In the genomic region with DNA sequence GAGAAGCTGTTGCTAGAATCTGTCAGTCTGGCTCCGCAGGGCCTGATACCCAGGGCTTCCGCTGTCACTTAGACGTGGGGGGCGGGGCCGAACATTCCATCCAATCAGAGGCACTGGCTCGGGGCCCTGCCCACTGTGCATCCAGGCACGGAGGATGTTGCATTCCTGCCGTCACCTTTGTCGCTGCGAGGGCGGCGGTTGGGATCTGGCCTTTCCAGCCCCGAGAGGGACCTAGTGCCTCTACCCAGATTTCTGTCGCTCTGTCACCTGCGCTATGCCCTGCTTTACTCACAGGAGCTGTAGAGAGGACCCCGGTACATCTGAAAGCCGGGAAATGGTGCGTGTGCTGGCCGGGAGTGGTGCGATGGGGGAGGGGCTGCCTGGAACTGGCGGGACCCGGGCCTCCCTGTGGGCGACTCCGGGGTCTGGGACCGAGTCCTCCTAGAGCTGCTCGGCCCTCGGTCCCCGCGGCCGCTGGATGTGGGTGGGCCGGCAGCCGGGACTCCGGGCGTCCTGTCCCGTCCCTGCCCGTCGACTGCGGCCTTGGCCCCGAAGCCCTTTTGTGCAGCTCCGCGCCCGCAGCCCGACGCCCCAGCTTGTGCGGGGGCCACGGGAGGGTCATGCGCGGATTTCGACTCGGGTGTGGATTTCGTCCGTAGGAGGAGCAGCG, we compare ENCODE assay signal across 8 cellular contexts. TPM values are rescaled to one million over a fixed set of nuclear protein-coding genes. Genes with fewer than 3 reads are reported as not detected.
A peak's percentile ranks its signal among the peaks of the same experiment; 100 is the strongest.
DNase-seq lines count a peak whose midpoint lies in the region; ATAC-seq, FAIRE-seq and TF ChIP-seq lines count a peak whose summit lies in the region.

A gene (plus strand): TSS at position 133 of the 670 bp plus-strand sequence. CDS start 142 bp downstream, at position 275.

- H3K9me3 ChIP-seq in H1 (ENCODE audit: insufficient read depth in 2 of 2, low read depth in 1 of 2, low read length in 1 of 2), result peaks cover 11 to 32% of the 10 kb centered on the region in 2 experiments; a peak in 3 of 4 replicates
- H3K9me3 ChIP-seq in mesodermal cell (ENCODE audit: control insufficient read depth, low read length), result peaks cover 7% of the 10 kb centered on the region

- H3K27me3 Mint-ChIP-seq in activated CD8-positive, alpha-beta memory T cell treated with anti-CD3 and anti-CD28 coated beads, Interleukin-2, amount 10 ng/mL, durations not matched to agents 7 days and 5 days, result no peaks in the 10 kb centered on the region

- H3K27ac ChIP-seq in H1 (ENCODE audit: low read depth, low read length) (no peak within 1 kb of the TSS), mesodermal cell (ENCODE audit: low read depth, low read length, severe bottlenecking) (no peak within 1 kb of the TSS)

- peak within 1 kb of the TSS in 2 of 4 experiments; percentile 17 to 25; a peak in 1 of 8 replicates for H3K4me3 ChIP-seq in H1 (ENCODE audit: extremely low read depth in 1 of 4, insufficient read depth in 2 of 4, low read depth in 3 of 4, low read length in 4 of 4)
- peak within 1 kb of the TSS; percentile 29 for H3K4me3 ChIP-seq in mesodermal cell (ENCODE audit: extremely low read depth, insufficient read depth, low read length, poor library complexity, severe bottlenecking)

- H3K36me3 ChIP-seq in H1 (ENCODE audit: control insufficient read depth in 2 of 4, insufficient read depth in 4 of 4, low read length in 3 of 4) (no peaks in the 10 kb centered on the region), mesodermal cell (ENCODE audit: control insufficient read depth, insufficient read depth, low read length) (no peaks in the 10 kb centered on the region)

- peaks cover 16% of the 10 kb centered on the region for H3K4me1 Mint-ChIP-seq in activated CD8-positive, alpha-beta memory T cell treated with anti-CD3 and anti-CD28 coated beads, Interleukin-2, amount 10 ng/mL, durations not matched to agents 7 days and 5 days

- no peak for TF ChIP-seq RAD21 in H1 (IDR thresholded peaks at IDR 0.05 in 1 of 2, conservative IDR thresholded peaks at IDR 0.05 in 1 of 2; ENCODE audit: low read depth in 2 of 2, low read length in 2 of 2)

- no peak within 1 kb of the TSS for H2BK15ac ChIP-seq in H1 (ENCODE audit: low read length)

- H3K4me1 ChIP-seq in H1 (replicated peaks in 1 of 4; ENCODE audit: control insufficient read depth in 3 of 4, insufficient read depth in 4 of 4, low read length in 3 of 4) (no peaks in the 10 kb centered on the region), mesodermal cell (ENCODE audit: control insufficient read depth, insufficient read depth, low read length, poor library complexity, severe bottlenecking) (no peaks in the 10 kb centered on the region)

- H2BK20ac ChIP-seq in H1 (ENCODE audit: low read length), result no peak within 1 kb of the TSS

- H3K9ac ChIP-seq in H1 (replicated peaks in 1 of 4; ENCODE audit: extremely low read depth in 1 of 4, low read depth in 3 of 4, low read length in 3 of 4), result no peak within 1 kb of the TSS

- H2AK5ac ChIP-seq in H1 (ENCODE audit: low read depth, low read length), result no peak within 1 kb of the TSS

- TF ChIP-seq EP300 in H1 (IDR thresholded peaks at IDR 0.05; ENCODE audit: borderline replicate concordance in 1 of 2, low read depth in 2 of 2, low read length in 2 of 2), result no peak

- H3K9me3 Mint-ChIP-seq in activated CD8-positive, alpha-beta memory T cell treated with anti-CD3 and anti-CD28 coated beads, Interleukin-2, amount 10 ng/mL, durations not matched to agents 7 days and 5 days (ENCODE audit: low read depth), result peaks cover 5% of the 10 kb centered on the region

- H2BK5ac ChIP-seq in H1 (ENCODE audit: low read depth, low read length), result no peak within 1 kb of the TSS

- H3K79me2 ChIP-seq in H1 (ENCODE audit: control insufficient read depth in 1 of 2, insufficient read depth in 2 of 2, low read length in 2 of 2), result no peaks in the 10 kb centered on the region

- H3K56ac ChIP-seq in H1 (replicated peaks; ENCODE audit: insufficient read length, low read depth, low read length), result no peak within 1 kb of the TSS

- H2BK12ac ChIP-seq in H1 (ENCODE audit: low read depth, low read length), result no peak within 1 kb of the TSS

- H2BK120ac ChIP-seq in H1 (replicated peaks; ENCODE audit: low read depth, low read length), result no peak within 1 kb of the TSS

- no peak within 1 kb of the TSS for H3K4ac ChIP-seq in H1 (replicated peaks; ENCODE audit: insufficient read length, low read depth, low read length)

- in situ Hi-C loops in ACHN (cut with HindIII; ENCODE audit: low pct_ligation_motif_present, low pct_unique_long_range_greater_than_20kb, low sequenced_read_pairs), result no loop called here

- WGBS in H1 (ENCODE audit: extremely low coverage in 1 of 2, insufficient coverage in 1 of 2, insufficient read length in 1 of 2, insufficient replicate concordance in 2 of 2, low coverage in 1 of 2, low lambda C conversion rate in 2 of 2, missing lambda C conversion rate in 1 of 2), 2 experiments, result 87% methylated on average over 46 of the region's 53 CpGs; no CpG with 5 or more reads in 1 of the 2 experiments
- WGBS in mesodermal cell (ENCODE audit: insufficient coverage in 2 of 2), 2 experiments, result 61 to 68% methylated on average over 43 to 52 of the region's 53 CpGs

- TF ChIP-seq CTCF in H1 (IDR thresholded peaks at IDR 0.05; ENCODE audit: control extremely low read depth in 1 of 3, insufficient read depth in 1 of 3, low read depth in 1 of 3, low read length in 3 of 3), result no peak

- H3K18ac ChIP-seq in H1 (ENCODE audit: extremely low read depth, low read length), result no peak within 1 kb of the TSS

- TF ChIP-seq POLR2A in H1 (IDR thresholded peaks at IDR 0.05; ENCODE audit: control extremely low read depth in 1 of 2, low read depth in 2 of 2, low read length in 2 of 2), result no peak

- no peak for FAIRE-seq in H1 (lab: Jason Lieb, UNC)

- DNase-seq in GM04504 (ENCODE audit: low read depth), result peak; percentile 44
- peak; percentile 86 for DNase-seq in NCI-H82 (lab: John Stamatoyannopoulos, UW)
- DNase-seq in activated CD8-positive, alpha-beta memory T cell treated with anti-CD3 and anti-CD28 coated beads, Interleukin-2, amount 10 ng/mL, durations not matched to agents 7 days and 5 days, result peak; percentile 92
- peak; percentile 23 to 46 for DNase-seq in H1 (ENCODE audit: low read depth in 1 of 2, low spot score in 2 of 2)
- peak; percentile 64 for DNase-seq in stimulated activated CD8-positive, alpha-beta memory T cell treated with anti-CD3 and anti-CD28 coated beads, Interleukin-12 subunit alpha, Interleukin-12 subunit beta, amount 100 ng/mL, for 4 hours (ENCODE audit: low read depth)
- DNase-seq in ACHN, result no peak

- H4K5ac ChIP-seq in H1 (ENCODE audit: insufficient read length, low read depth, low read length), result no peak within 1 kb of the TSS

- H3K79me1 ChIP-seq in H1 (ENCODE audit: low read depth, low read length), result no peaks in the 10 kb centered on the region

- ATAC-seq in HG03039 (IDR thresholded peaks at IDR 0.05; ENCODE audit: unreplicated experiment), result peak; percentile 57
- ATAC-seq in activated CD8-positive, alpha-beta memory T cell treated with anti-CD3 and anti-CD28 coated beads, Interleukin-2, amount 10 ng/mL, durations not matched to agents 7 days and 5 days, result peak; percentile 100

- no peak within 1 kb of the TSS for H4K91ac ChIP-seq in H1 (replicated peaks; ENCODE audit: insufficient read length, low read length)

- H3K4me2 ChIP-seq in H1 (ENCODE audit: insufficient read depth in 1 of 2, low read depth in 2 of 2, low read length in 2 of 2), result no peak within 1 kb of the TSS

- H3K23ac ChIP-seq in H1 (ENCODE audit: insufficient read length), result no peak within 1 kb of the TSS

- no peaks in the 10 kb centered on the region for H4K20me1 ChIP-seq in H1 (replicated peaks in 1 of 2; ENCODE audit: control insufficient read depth in 1 of 2, insufficient read depth in 2 of 2, low read length in 2 of 2)

- no peaks in the 10 kb centered on the region for H3K23me2 ChIP-seq in H1 (ENCODE audit: low read depth, low read length)

- CTCF ChIA-PET in activated CD8-positive, alpha-beta memory T cell treated with anti-CD3 and anti-CD28 coated beads, Interleukin-2, amount 10 ng/mL, durations not matched to agents 7 days and 5 days (lab: Charles Lee), result interaction anchor here (1.4 to 1.6 kb wide), 2 partner anchors 51 to 76 kb away, joined by 3 to 4 read pairs; a partner anchor contains a TSS
- CTCF ChIA-PET in H1 (lab: Charles Lee; ENCODE audit: partially characterized antibody), result interaction anchor here (0.8 to 2.6 kb wide), 3 partner anchors 10 to 37 kb away, joined by 3 to 10 read pairs (median 8); no protein-coding TSS in a partner anchor

- H4K8ac ChIP-seq in H1 (ENCODE audit: extremely low read depth, insufficient read depth, low read length), result no peak within 1 kb of the TSS

- no peaks in the 10 kb centered on the region for H3K27me3 ChIP-seq in H1 (replicated peaks in 1 of 4; ENCODE audit: control insufficient read depth in 3 of 4, extremely low read depth in 1 of 4, insufficient read depth in 3 of 4, low read length in 3 of 4)

- H3K27ac Mint-ChIP-seq in activated CD8-positive, alpha-beta memory T cell treated with anti-CD3 and anti-CD28 coated beads, Interleukin-2, amount 10 ng/mL, durations not matched to agents 7 days and 5 days, result peak within 1 kb of the TSS; percentile 84

- peak within 1 kb of the TSS; percentile 81 for H3K4me3 Mint-ChIP-seq in activated CD8-positive, alpha-beta memory T cell treated with anti-CD3 and anti-CD28 coated beads, Interleukin-2, amount 10 ng/mL, durations not matched to agents 7 days and 5 days

- no peak within 1 kb of the TSS for H3K14ac ChIP-seq in H1 (ENCODE audit: insufficient read length)

- no peak within 1 kb of the TSS for H2AFZ ChIP-seq in H1 (ENCODE audit: low read length)

- POLR2A ChIA-PET in H1 (lab: Charles Lee; ENCODE audit: partially characterized antibody), result interaction anchor here (0.6 to 1.7 kb wide), 4 partner anchors 171 to 347 kb away, joined by 3 to 4 read pairs (median 3); a partner anchor contains a TSS

- H3K36me3 Mint-ChIP-seq in activated CD8-positive, alpha-beta memory T cell treated with anti-CD3 and anti-CD28 coated beads, Interleukin-2, amount 10 ng/mL, durations not matched to agents 7 days and 5 days, result peaks cover 25% of the 10 kb centered on the region

TF ChIP-seq in H1, 55 proteins besides CTCF, POLR2A, EP300 and RAD21 (continues in another document):
- TF ChIP-seq RXRA (IDR thresholded peaks at IDR 0.05; ENCODE audit: insufficient read depth, low read depth, low read length), result no peak

RNA-seq across cellular contexts. Expression of the gene that starts here (rescaled TPM):
- total RNA-seq in activated CD8-positive, alpha-beta memory T cell treated with anti-CD3 and anti-CD28 coated beads, Interleukin-2, amount 10 ng/mL, durations not matched to agents 7 days and 5 days, result 1 to 10 TPM; 6.0 to 6.2 TPM
- 0.17 TPM in 1 of 2 replicates, not detected in the other for total RNA-seq in H1 (2021; fragmentation: NEBNext Ultra II Directional; extraction: Animal tissue kit (Norgen Biotek cat#: 25700))
- 0.05 and 0.09 TPM in 2 replicates for polyA plus RNA-seq in H1 (2011; rRNA removed)
- polyA plus RNA-seq in H1 (2011; cell fraction: cytosol; rRNA removed), result 0.23 TPM
- 0.13 TPM for polyA plus RNA-seq in H1 (2011; cell fraction: nucleus; rRNA removed)
- polyA plus RNA-seq in H1 (2012, experiment 1 of 2), result 0.08 to 0.19 TPM (median 0.12 TPM) in 3 of 4 replicates, not detected in the other
- polyA plus RNA-seq in H1 (2012, experiment 2 of 2), result not detected
- 0.30 TPM for polyA plus RNA-seq in H1 (2013, experiment 1 of 2)
- 0.31 TPM for polyA plus RNA-seq in H1 (2013, experiment 2 of 2)
- polyA minus RNA-seq in H1 (2011; rRNA and poly(A)+ RNA removed), result 0.07 and 0.22 TPM in 2 replicates
- not detected for polyA minus RNA-seq in H1 (2011; cell fraction: cytosol; rRNA and poly(A)+ RNA removed)
- 0.90 TPM for polyA minus RNA-seq in H1 (2011; cell fraction: nucleus; rRNA and poly(A)+ RNA removed)
- 2.4 TPM for polyA plus RNA-seq in mesodermal cell (2013, experiment 1 of 2)
- polyA plus RNA-seq in mesodermal cell (2013, experiment 2 of 2), result 2.4 TPM

Comparison
In these comparisons a context has a peak if more than half of its experiments do, and no peak if none do; other contexts are left out.
1. Peak in DNase-seq in H1; RNA of the gene not detected or under 1 TPM.